1 cellular context compared by ENCODE assay signal in the genomic region with DNA sequence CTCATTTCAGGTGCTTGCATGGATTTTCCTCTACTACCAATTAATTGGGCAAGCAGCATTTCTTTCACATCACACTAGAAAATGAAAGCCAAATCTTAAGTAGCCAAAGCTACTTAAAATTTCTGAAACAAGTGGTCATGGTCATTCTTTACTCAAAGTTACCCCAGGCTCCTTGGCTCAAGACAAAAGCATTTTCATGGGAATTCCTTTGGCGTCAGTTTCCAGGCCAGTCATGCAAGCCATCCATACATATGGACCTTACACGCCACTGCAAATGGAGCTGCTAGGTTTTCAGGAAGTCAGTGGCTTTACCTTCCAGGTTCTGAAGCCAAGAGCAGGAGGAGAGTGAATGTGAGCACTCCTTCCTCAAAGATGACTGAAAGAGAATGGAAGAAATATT.
TF ChIP-seq lines count a peak whose summit lies in the region.

No MANE protein-coding gene starts in this region.

TF ChIP-seq in IMR-90, 13 proteins besides CTCF, POLR2A, EP300 and RAD21:
- TF ChIP-seq BHLHE40 (IDR thresholded peaks at IDR 0.05; ENCODE audit: low read depth, low read length) (no peak), RFX5 (IDR thresholded peaks at IDR 0.05; ENCODE audit: low read depth, low read length) (no peak), MAFK (IDR thresholded peaks at IDR 0.05; ENCODE audit: low read depth, low read length) (no peak), MAZ (IDR thresholded peaks at IDR 0.05; ENCODE audit: borderline replicate concordance, low read depth, low read length) (no peak), RCOR1 (IDR thresholded peaks at IDR 0.05; ENCODE audit: insufficient replicate concordance, low read length) (no peak), NFE2L2 (IDR thresholded peaks at IDR 0.05; ENCODE audit: low read depth, low read length) (no peak), CEBPB (IDR thresholded peaks at IDR 0.05; ENCODE audit: low read depth, low read length) (no peak)
